Comparison of ENCODE assay signal across 29 cellular contexts in the genomic region with DNA sequence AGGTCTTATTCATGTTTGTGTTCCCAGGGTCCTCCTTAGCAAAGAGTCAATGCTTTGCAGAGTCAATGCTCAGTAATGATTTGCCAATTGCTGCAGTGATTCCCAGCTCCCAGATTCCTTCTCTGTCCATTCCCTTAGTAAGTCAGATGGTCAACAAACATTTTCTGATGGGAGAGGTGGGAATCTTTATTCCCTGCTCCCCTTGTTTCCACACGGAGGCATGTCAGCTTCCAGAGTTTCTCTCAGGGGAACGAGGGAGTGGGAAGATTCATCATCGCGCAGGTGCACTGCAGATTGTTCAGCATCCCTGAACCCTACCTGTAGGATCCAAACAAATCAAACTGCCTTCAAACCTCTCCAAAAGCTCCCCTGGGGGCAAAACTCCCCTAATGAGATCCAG. TPM values are rescaled to one million over a fixed set of nuclear protein-coding genes. Genes with fewer than 3 reads are reported as not detected.
A peak's percentile ranks its signal among the peaks of the same experiment; 100 is the strongest.
DNase-seq lines count a peak whose midpoint lies in the region; ATAC-seq, FAIRE-seq and TF ChIP-seq lines count a peak whose summit lies in the region.
"Had no signal": no experiment of that assay in that cellular context is flagged by ENCODE, and none has a peak within 500 bp of the region (broad histone marks: within the 10 kb centered on the region; RNA-seq: fewer than 3 reads in every experiment).

No MANE protein-coding gene starts in this region.

- no peak for TF ChIP-seq CTCF in HepG2 (CRISPR knock-in tag; IDR thresholded peaks at IDR 0.05)
- no peak for TF ChIP-seq CTCF in right lobe of liver (IDR thresholded peaks at IDR 0.05)

- DNase-seq in HepG2 (ENCODE audit: low spot score) (no peak), right lobe of liver (no peak), hepatic stellate cell (ENCODE audit: low spot score) (no peak), left lobe of liver (ENCODE audit: low spot score) (no peak), DMS79 treated with DMSO at 0.1 percent for 48 hours (lab: John Stamatoyannopoulos, UW) (no peak)
- no peak for DNase-seq in central memory CD8-positive, alpha-beta T cell (ENCODE audit: low spot score in 2 of 2)
- DNase-seq: Caco-2; DMS153; NCI-H1092; NCI-H1417 treated with DMSO at 0.1 percent for 48 hours; NCI-H1694 treated with DMSO at 0.1 percent for 48 hours; NCI-H2081; NCI-H446; NCI-H524 treated with DMSO at 0.1 percent for 48 hours; NCI-H82; NK-92 treated with Interleukin-12 subunit alpha and Interleukin-12 subunit beta, amount 100 ng/mL, for 24 hours; PC-3 had no signal

- ATAC-seq in HepG2 (no peak), right lobe of liver (no peak), left lobe of liver (no peak)
- ATAC-seq in central memory CD8-positive, alpha-beta T cell (replicated peaks; ENCODE audit: extremely low read depth, poor library complexity, severe bottlenecking), result no peak
- ATAC-seq: CD8-positive, alpha-beta T cell; HCT116; PC-3; Right ventricle myocardium inferior had no signal

- no peak overlapping the region for H3K9ac ChIP-seq in HepG2 (ENCODE audit: insufficient read depth, low read depth, low read length)

- H3K36me3 ChIP-seq in HepG2 (replicated peaks in 1 of 2; ENCODE audit: control insufficient read depth in 1 of 2, insufficient read depth in 2 of 2, low read length in 2 of 2) (no peaks in the 10 kb centered on the region), right lobe of liver (no peaks in the 10 kb centered on the region)
- H3K36me3 ChIP-seq: SJSA1 had no signal

- peak overlapping the region in 2 of 3 donors; percentile 50 to 64 for H3K27ac Mint-ChIP-seq in IgD-negative memory B cell
- peak overlapping the region; percentile 66 for H3K27ac Mint-ChIP-seq in central memory CD8-positive, alpha-beta T cell (ENCODE audit: low read depth)

- H3K4me2 ChIP-seq in HepG2 (ENCODE audit: low read depth, low read length), result no peak overlapping the region

- no peak overlapping the region for H3K4me3 ChIP-seq in HepG2 (replicated peaks in 1 of 3; ENCODE audit: insufficient read depth in 1 of 3, low read depth in 2 of 3, low read length in 3 of 3)
- H3K4me3 ChIP-seq in right lobe of liver, result no peak overlapping the region
- H3K4me3 ChIP-seq: SJSA1 had no signal

- no peak overlapping the region for H2AFZ ChIP-seq in HepG2 (ENCODE audit: low read length)

- TF ChIP-seq EP300 in HepG2 (IDR thresholded peaks at IDR 0.05; ENCODE audit: low read depth in 2 of 2, low read length in 2 of 2) (no peak), HepG2 (CRISPR knock-in tag; IDR thresholded peaks at IDR 0.05; ENCODE audit: borderline replicate concordance) (no peak)

- in situ Hi-C loops in HepG2 (cut with HindIII; ENCODE audit: extremely low pct_ligation_motif_present, low pct_unique_long_range_greater_than_20kb), result no loop called here

- H3K79me2 ChIP-seq in HepG2 (ENCODE audit: insufficient read depth, low read length), result no peaks in the 10 kb centered on the region

- intact Hi-C loops in HepG2 (cut with micrococcal nuclease; ENCODE audit: unreplicated experiment) (no loop called here), right lobe of liver (cut with DNase I) (no loop called here)

- TF ChIP-seq POLR2A in HepG2 (IDR thresholded peaks at IDR 0.05; ENCODE audit: insufficient read depth in 1 of 2, low read depth in 2 of 2, low read length in 2 of 2), result no peak
- TF ChIP-seq POLR2A in right lobe of liver (IDR thresholded peaks at IDR 0.05), result no peak

- peaks cover 1% of the 10 kb centered on the region for H3K27me3 Mint-ChIP-seq in IgD-negative memory B cell
- H3K27me3 Mint-ChIP-seq in central memory CD8-positive, alpha-beta T cell, result no peaks in the 10 kb centered on the region

- TF ChIP-seq RAD21 in HepG2 (CRISPR knock-in tag; IDR thresholded peaks at IDR 0.05), result no peak

- BruUV-seq in HepG2 (replicated peaks; lab: Mats Ljungman, UMichigan), result no TSS peak

- CTCF ChIA-PET in HepG2 (lab: Yijun Ruan, JAX; ENCODE audit: low intra/inter-chr PET ratio, low total read pairs), result no interaction called here

- H3K9me3 Mint-ChIP-seq in IgD-negative memory B cell, result no peaks in the 10 kb centered on the region
- no peaks in the 10 kb centered on the region for H3K9me3 Mint-ChIP-seq in central memory CD8-positive, alpha-beta T cell
- H3K9me3 Mint-ChIP-seq: CD8-positive, alpha-beta T cell had no signal

- H3K9me3 ChIP-seq in HepG2 (ENCODE audit: low read length) (no peaks in the 10 kb centered on the region), right lobe of liver (no peaks in the 10 kb centered on the region)
- H3K9me3 ChIP-seq: Caco-2 had no signal

- peaks cover 2 to 12% (median 9%) of the 10 kb centered on the region in 3 donors for H3K4me1 Mint-ChIP-seq in IgD-negative memory B cell
- H3K4me1 Mint-ChIP-seq in central memory CD8-positive, alpha-beta T cell, result peaks cover 20% of the 10 kb centered on the region

- H3K36me3 Mint-ChIP-seq in IgD-negative memory B cell, result peaks cover 2% of the 10 kb centered on the region
- H3K36me3 Mint-ChIP-seq in central memory CD8-positive, alpha-beta T cell (ENCODE audit: insufficient read depth), result peaks cover 45% of the 10 kb centered on the region

- H3K4me3 Mint-ChIP-seq in IgD-negative memory B cell, result peak overlapping the region in 1 of 4 donors; percentile 20
- no peak overlapping the region for H3K4me3 Mint-ChIP-seq in central memory CD8-positive, alpha-beta T cell
- H3K4me3 Mint-ChIP-seq: CD8-positive, alpha-beta T cell had no signal

- H3K27ac ChIP-seq in HepG2 (ENCODE audit: extremely low read length, insufficient read depth, low read length) (no peak overlapping the region), right lobe of liver (no peak overlapping the region)
- H3K27ac ChIP-seq: SJSA1 had no signal

- POLR2A ChIA-PET in HepG2 (lab: Yijun Ruan, JAX), result no interaction called here

- H3K27me3 ChIP-seq in HepG2 (ENCODE audit: control insufficient read depth in 1 of 2, insufficient read depth in 2 of 2, low read length in 2 of 2) (peaks cover 0 to 24% of the 10 kb centered on the region in 2 experiments; a peak in 2 of 5 replicates), right lobe of liver (no peaks in the 10 kb centered on the region)

- H4K20me1 ChIP-seq in HepG2 (ENCODE audit: insufficient read depth, low read length), result no peaks in the 10 kb centered on the region

- FAIRE-seq in HepG2 (lab: Jason Lieb, UNC), result no peak
- FAIRE-seq: GM18507, HTR-8/SVneo had no signal

- 52% methylated on average over 4 of the region's 4 CpGs for WGBS in HepG2 (ENCODE audit: low lambda C conversion rate)
- WGBS in right lobe of liver (ENCODE audit: insufficient coverage, low coverage, low lambda C conversion rate, missing lambda C conversion rate), result 66% methylated on average over 4 of the region's 4 CpGs

- H3K4me1 ChIP-seq in HepG2 (ENCODE audit: insufficient read depth, low read length) (peaks cover 35% of the 10 kb centered on the region), right lobe of liver (no peaks in the 10 kb centered on the region)

RNA-seq across cellular contexts. Expression of gene AHDC1, which starts 7.5 kb away (rescaled TPM):
- total RNA-seq in HepG2 (2016; rRNA removed; fragmentation: Illumina TruSeq; extraction: Trizol) (2.6 and 2.7 TPM in 2 replicates), right lobe of liver (10 to 100 TPM in 3 of 6 experiments, 1 to 10 TPM in 3; 5.5 to 21.3 (median 10.9) TPM), left lobe of liver (20.0 TPM)
- 1.9 and 2.6 TPM in 2 replicates for total RNA-seq in HepG2 (2016; cell fraction: cytosol; rRNA removed; fragmentation: Illumina TruSeq; extraction: Trizol; ENCODE audit: low read depth)
- 3.1 and 3.5 TPM in 2 replicates for total RNA-seq in HepG2 (2016; cell fraction: insoluble cytoplasmic fraction; rRNA removed; fragmentation: Illumina TruSeq; extraction: Trizol)
- total RNA-seq in HepG2 (2016; cell fraction: membrane; rRNA removed; fragmentation: Illumina TruSeq; extraction: Trizol), result 1.6 and 2.4 TPM in 2 replicates
- 3.0 and 6.6 TPM in 2 replicates for total RNA-seq in HepG2 (2016; cell fraction: nucleus; rRNA removed; fragmentation: Illumina TruSeq; extraction: Trizol)
- polyA plus RNA-seq in HepG2 (2011; rRNA removed) (1.0 and 1.2 TPM in 2 replicates), IgD-negative memory B cell (1.1 TPM)
- polyA plus RNA-seq in HepG2 (2011; cell fraction: cytosol; rRNA removed), result 0.52 and 0.72 TPM in 2 replicates
- polyA plus RNA-seq in HepG2 (2011; cell fraction: nucleus; rRNA removed), result 7.0 and 8.3 TPM in 2 replicates
- polyA plus RNA-seq in HepG2 (2012), result 4.7 and 7.3 TPM in 2 replicates
- 0.24 and 0.35 TPM in 2 replicates for polyA plus RNA-seq in HepG2 (2016; cell fraction: cytosol; fragmentation: Illumina TruSeq; extraction: Trizol; ENCODE audit: low read depth)
- 3.9 and 4.0 TPM in 2 replicates for polyA plus RNA-seq in HepG2 (2016; cell fraction: insoluble cytoplasmic fraction; fragmentation: Illumina TruSeq; extraction: Trizol; ENCODE audit: low read depth)
- 0.32 and 0.57 TPM in 2 replicates for polyA plus RNA-seq in HepG2 (2016; cell fraction: membrane; fragmentation: Illumina TruSeq; extraction: Trizol; ENCODE audit: low read depth)
- 12.2 and 16.8 TPM in 2 replicates for polyA plus RNA-seq in HepG2 (2016; cell fraction: nucleus; fragmentation: Illumina TruSeq; extraction: Trizol; ENCODE audit: insufficient read depth, low read depth)
- 3.1 and 6.5 TPM in 2 replicates for polyA minus RNA-seq in HepG2 (2011; rRNA and poly(A)+ RNA removed; ENCODE audit: low replicate concordance)
- 3.1 and 3.7 TPM in 2 replicates for polyA minus RNA-seq in HepG2 (2011; cell fraction: cytosol; rRNA and poly(A)+ RNA removed)
- polyA minus RNA-seq in HepG2 (2011; cell fraction: nucleus; rRNA and poly(A)+ RNA removed), result 5.1 and 5.3 TPM in 2 replicates

RNA-seq across cellular contexts. Expression of gene FGR, which starts 23.5 kb away (rescaled TPM):
- not detected in 2 replicates for total RNA-seq in HepG2 (2016; rRNA removed; fragmentation: Illumina TruSeq; extraction: Trizol)
- total RNA-seq in HepG2 (2016; cell fraction: cytosol; rRNA removed; fragmentation: Illumina TruSeq; extraction: Trizol; ENCODE audit: low read depth), result not detected in 2 replicates
- not detected in 2 replicates for total RNA-seq in HepG2 (2016; cell fraction: insoluble cytoplasmic fraction; rRNA removed; fragmentation: Illumina TruSeq; extraction: Trizol)
- total RNA-seq in HepG2 (2016; cell fraction: membrane; rRNA removed; fragmentation: Illumina TruSeq; extraction: Trizol), result not detected in 2 replicates
- total RNA-seq in HepG2 (2016; cell fraction: nucleus; rRNA removed; fragmentation: Illumina TruSeq; extraction: Trizol), result not detected in 2 replicates
- 0.04 TPM in 1 of 2 replicates, not detected in the other for polyA plus RNA-seq in HepG2 (2011; rRNA removed)
- polyA plus RNA-seq in HepG2 (2011; cell fraction: cytosol; rRNA removed), result 0.01 and 0.04 TPM in 2 replicates
- 0.14 and 0.33 TPM in 2 replicates for polyA plus RNA-seq in HepG2 (2011; cell fraction: nucleus; rRNA removed)
- not detected in 2 replicates for polyA plus RNA-seq in HepG2 (2012)
- not detected in 2 replicates for polyA plus RNA-seq in HepG2 (2016; cell fraction: cytosol; fragmentation: Illumina TruSeq; extraction: Trizol; ENCODE audit: low read depth)
- polyA plus RNA-seq in HepG2 (2016; cell fraction: insoluble cytoplasmic fraction; fragmentation: Illumina TruSeq; extraction: Trizol; ENCODE audit: low read depth), result not detected in 2 replicates
- polyA plus RNA-seq in HepG2 (2016; cell fraction: membrane; fragmentation: Illumina TruSeq; extraction: Trizol; ENCODE audit: low read depth), result not detected in 2 replicates
- polyA plus RNA-seq in HepG2 (2016; cell fraction: nucleus; fragmentation: Illumina TruSeq; extraction: Trizol; ENCODE audit: insufficient read depth, low read depth), result not detected in 2 replicates
- polyA minus RNA-seq in HepG2 (2011; rRNA and poly(A)+ RNA removed; ENCODE audit: low replicate concordance), result 0.33 TPM in 1 of 2 replicates, not detected in the other
- not detected in 2 replicates for polyA minus RNA-seq in HepG2 (2011; cell fraction: cytosol; rRNA and poly(A)+ RNA removed)
- not detected in 2 replicates for polyA minus RNA-seq in HepG2 (2011; cell fraction: nucleus; rRNA and poly(A)+ RNA removed)
- total RNA-seq in right lobe of liver, result 1 to 10 TPM; 2.5 to 10.0 (median 6.3) TPM
- 72.0 TPM for polyA plus RNA-seq in IgD-negative memory B cell
- 3.0 TPM for total RNA-seq in left lobe of liver
- total RNA-seq: A172, Caco-2, Daoy, G401, H4, PC-3, SJSA1 had no signal
- polyA plus RNA-seq: BJ had no signal
